In genomic region chr11:119318240-119319135, GRCh38 we compare ENCODE assay signal across 1 cellular context.
TF ChIP-seq lines count a peak whose summit lies in the region.

No MANE protein-coding gene starts in this region.

TF ChIP-seq in GM12878, 131 proteins besides CTCF, POLR2A, EP300 and RAD21 (continued from another document):
- TF ChIP-seq, protein P1, sequence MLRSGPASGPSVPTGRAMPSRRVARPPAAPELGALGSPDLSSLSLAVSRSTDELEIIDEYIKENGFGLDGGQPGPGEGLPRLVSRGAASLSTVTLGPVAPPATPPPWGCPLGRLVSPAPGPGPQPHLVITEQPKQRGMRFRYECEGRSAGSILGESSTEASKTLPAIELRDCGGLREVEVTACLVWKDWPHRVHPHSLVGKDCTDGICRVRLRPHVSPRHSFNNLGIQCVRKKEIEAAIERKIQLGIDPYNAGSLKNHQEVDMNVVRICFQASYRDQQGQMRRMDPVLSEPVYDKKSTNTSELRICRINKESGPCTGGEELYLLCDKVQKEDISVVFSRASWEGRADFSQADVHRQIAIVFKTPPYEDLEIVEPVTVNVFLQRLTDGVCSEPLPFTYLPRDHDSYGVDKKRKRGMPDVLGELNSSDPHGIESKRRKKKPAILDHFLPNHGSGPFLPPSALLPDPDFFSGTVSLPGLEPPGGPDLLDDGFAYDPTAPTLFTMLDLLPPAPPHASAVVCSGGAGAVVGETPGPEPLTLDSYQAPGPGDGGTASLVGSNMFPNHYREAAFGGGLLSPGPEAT (IDR thresholded peaks at IDR 0.05; ENCODE audit: low read depth): no peak
- TF ChIP-seq CBX3 (IDR thresholded peaks at IDR 0.05; ENCODE audit: borderline replicate concordance, low read depth): no peak
- TF ChIP-seq PKNOX1 (IDR thresholded peaks at IDR 0.05): peak; percentile 25; the same call in 1 of the 2 replicates
- TF ChIP-seq ZNF274 (IDR thresholded peaks at IDR 0.05; ENCODE audit: insufficient read depth, insufficient read length): no peak
- no peak for TF ChIP-seq TAF1 (IDR thresholded peaks at IDR 0.05; ENCODE audit: borderline replicate concordance, low read depth, low read length)
- no peak for TF ChIP-seq IRF5 (IDR thresholded peaks at IDR 0.05; ENCODE audit: borderline replicate concordance)
- no peak for TF ChIP-seq ESRRA (IDR thresholded peaks at IDR 0.05; ENCODE audit: low read length)
- TF ChIP-seq GATAD2B (conservative IDR thresholded peaks at IDR 0.05; ENCODE audit: low read depth): no peak
- no peak for TF ChIP-seq ATF2 (IDR thresholded peaks at IDR 0.05; ENCODE audit: low read length)
- TF ChIP-seq TCF3 (IDR thresholded peaks at IDR 0.05; ENCODE audit: borderline replicate concordance, insufficient read depth, low read depth, low read length): no peak
- TF ChIP-seq WRNIP1 (IDR thresholded peaks at IDR 0.05; ENCODE audit: borderline replicate concordance, low read depth, low read length): no peak
- no peak for TF ChIP-seq TBL1XR1 (IDR thresholded peaks at IDR 0.05; ENCODE audit: low read depth, low read length)
- TF ChIP-seq BCL11A (IDR thresholded peaks at IDR 0.05; ENCODE audit: low read depth, low read length): no peak
- TF ChIP-seq, protein P2, sequence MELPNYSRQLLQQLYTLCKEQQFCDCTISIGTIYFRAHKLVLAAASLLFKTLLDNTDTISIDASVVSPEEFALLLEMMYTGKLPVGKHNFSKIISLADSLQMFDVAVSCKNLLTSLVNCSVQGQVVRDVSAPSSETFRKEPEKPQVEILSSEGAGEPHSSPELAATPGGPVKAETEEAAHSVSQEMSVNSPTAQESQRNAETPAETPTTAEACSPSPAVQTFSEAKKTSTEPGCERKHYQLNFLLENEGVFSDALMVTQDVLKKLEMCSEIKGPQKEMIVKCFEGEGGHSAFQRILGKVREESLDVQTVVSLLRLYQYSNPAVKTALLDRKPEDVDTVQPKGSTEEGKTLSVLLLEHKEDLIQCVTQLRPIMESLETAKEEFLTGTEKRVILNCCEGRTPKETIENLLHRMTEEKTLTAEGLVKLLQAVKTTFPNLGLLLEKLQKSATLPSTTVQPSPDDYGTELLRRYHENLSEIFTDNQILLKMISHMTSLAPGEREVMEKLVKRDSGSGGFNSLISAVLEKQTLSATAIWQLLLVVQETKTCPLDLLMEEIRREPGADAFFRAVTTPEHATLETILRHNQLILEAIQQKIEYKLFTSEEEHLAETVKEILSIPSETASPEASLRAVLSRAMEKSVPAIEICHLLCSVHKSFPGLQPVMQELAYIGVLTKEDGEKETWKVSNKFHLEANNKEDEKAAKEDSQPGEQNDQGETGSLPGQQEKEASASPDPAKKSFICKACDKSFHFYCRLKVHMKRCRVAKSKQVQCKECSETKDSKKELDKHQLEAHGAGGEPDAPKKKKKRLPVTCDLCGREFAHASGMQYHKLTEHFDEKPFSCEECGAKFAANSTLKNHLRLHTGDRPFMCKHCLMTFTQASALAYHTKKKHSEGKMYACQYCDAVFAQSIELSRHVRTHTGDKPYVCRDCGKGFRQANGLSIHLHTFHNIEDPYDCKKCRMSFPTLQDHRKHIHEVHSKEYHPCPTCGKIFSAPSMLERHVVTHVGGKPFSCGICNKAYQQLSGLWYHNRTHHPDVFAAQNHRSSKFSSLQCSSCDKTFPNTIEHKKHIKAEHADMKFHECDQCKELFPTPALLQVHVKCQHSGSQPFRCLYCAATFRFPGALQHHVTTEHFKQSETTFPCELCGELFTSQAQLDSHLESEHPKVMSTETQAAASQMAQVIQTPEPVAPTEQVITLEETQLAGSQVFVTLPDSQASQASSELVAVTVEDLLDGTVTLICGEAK (IDR thresholded peaks at IDR 0.05; ENCODE audit: borderline replicate concordance): peak; percentile 53; the same call in 1 of the 2 replicates
- no peak for TF ChIP-seq MXI1 (IDR thresholded peaks at IDR 0.05; ENCODE audit: low read depth, low read length)
- TF ChIP-seq CHD1 (IDR thresholded peaks at IDR 0.05; ENCODE audit: low read depth, low read length): no peak
- no peak for TF ChIP-seq TCF7 (IDR thresholded peaks at IDR 0.05; ENCODE audit: borderline replicate concordance)
- TF ChIP-seq LARP7 (IDR thresholded peaks at IDR 0.05): 0 out of 2 replicates have a peak, but pooled peaks have one; percentile 33
- no peak; the same call in 1 of the 2 replicates for TF ChIP-seq NR2F1 (conservative IDR thresholded peaks at IDR 0.05)
- TF ChIP-seq, protein P3, sequence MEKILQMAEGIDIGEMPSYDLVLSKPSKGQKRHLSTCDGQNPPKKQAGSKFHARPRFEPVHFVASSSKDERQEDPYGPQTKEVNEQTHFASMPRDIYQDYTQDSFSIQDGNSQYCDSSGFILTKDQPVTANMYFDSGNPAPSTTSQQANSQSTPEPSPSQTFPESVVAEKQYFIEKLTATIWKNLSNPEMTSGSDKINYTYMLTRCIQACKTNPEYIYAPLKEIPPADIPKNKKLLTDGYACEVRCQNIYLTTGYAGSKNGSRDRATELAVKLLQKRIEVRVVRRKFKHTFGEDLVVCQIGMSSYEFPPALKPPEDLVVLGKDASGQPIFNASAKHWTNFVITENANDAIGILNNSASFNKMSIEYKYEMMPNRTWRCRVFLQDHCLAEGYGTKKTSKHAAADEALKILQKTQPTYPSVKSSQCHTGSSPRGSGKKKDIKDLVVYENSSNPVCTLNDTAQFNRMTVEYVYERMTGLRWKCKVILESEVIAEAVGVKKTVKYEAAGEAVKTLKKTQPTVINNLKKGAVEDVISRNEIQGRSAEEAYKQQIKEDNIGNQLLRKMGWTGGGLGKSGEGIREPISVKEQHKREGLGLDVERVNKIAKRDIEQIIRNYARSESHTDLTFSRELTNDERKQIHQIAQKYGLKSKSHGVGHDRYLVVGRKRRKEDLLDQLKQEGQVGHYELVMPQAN (conservative IDR thresholded peaks at IDR 0.05): no peak
- TF ChIP-seq CBFB (IDR thresholded peaks at IDR 0.05; ENCODE audit: low read depth): no peak; the same call in 1 of the 2 replicates
- TF ChIP-seq SMAD5 (IDR thresholded peaks at IDR 0.05; ENCODE audit: low read depth): no peak
- TF ChIP-seq, protein P4, sequence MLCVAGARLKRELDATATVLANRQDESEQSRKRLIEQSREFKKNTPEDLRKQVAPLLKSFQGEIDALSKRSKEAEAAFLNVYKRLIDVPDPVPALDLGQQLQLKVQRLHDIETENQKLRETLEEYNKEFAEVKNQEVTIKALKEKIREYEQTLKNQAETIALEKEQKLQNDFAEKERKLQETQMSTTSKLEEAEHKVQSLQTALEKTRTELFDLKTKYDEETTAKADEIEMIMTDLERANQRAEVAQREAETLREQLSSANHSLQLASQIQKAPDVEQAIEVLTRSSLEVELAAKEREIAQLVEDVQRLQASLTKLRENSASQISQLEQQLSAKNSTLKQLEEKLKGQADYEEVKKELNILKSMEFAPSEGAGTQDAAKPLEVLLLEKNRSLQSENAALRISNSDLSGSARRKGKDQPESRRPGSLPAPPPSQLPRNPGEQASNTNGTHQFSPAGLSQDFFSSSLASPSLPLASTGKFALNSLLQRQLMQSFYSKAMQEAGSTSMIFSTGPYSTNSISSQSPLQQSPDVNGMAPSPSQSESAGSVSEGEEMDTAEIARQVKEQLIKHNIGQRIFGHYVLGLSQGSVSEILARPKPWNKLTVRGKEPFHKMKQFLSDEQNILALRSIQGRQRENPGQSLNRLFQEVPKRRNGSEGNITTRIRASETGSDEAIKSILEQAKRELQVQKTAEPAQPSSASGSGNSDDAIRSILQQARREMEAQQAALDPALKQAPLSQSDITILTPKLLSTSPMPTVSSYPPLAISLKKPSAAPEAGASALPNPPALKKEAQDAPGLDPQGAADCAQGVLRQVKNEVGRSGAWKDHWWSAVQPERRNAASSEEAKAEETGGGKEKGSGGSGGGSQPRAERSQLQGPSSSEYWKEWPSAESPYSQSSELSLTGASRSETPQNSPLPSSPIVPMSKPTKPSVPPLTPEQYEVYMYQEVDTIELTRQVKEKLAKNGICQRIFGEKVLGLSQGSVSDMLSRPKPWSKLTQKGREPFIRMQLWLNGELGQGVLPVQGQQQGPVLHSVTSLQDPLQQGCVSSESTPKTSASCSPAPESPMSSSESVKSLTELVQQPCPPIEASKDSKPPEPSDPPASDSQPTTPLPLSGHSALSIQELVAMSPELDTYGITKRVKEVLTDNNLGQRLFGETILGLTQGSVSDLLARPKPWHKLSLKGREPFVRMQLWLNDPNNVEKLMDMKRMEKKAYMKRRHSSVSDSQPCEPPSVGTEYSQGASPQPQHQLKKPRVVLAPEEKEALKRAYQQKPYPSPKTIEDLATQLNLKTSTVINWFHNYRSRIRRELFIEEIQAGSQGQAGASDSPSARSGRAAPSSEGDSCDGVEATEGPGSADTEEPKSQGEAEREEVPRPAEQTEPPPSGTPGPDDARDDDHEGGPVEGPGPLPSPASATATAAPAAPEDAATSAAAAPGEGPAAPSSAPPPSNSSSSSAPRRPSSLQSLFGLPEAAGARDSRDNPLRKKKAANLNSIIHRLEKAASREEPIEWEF (IDR thresholded peaks at IDR 0.05; ENCODE audit: insufficient replicate concordance, low read depth, low read length): no peak
- TF ChIP-seq KDM1A (IDR thresholded peaks at IDR 0.05; ENCODE audit: borderline replicate concordance): no peak
- peak; percentile 58; the same call in 1 of the 2 replicates for TF ChIP-seq EED (IDR thresholded peaks at IDR 0.05; ENCODE audit: low read depth)
- no peak for TF ChIP-seq PML (IDR thresholded peaks at IDR 0.05; ENCODE audit: low read length)
- no peak for TF ChIP-seq ZNF217 (IDR thresholded peaks at IDR 0.05)
- no peak for TF ChIP-seq CEBPB (IDR thresholded peaks at IDR 0.05; ENCODE audit: borderline replicate concordance in 1 of 2, low read depth in 2 of 2, low read length in 2 of 2)
- TF ChIP-seq STAT3 (IDR thresholded peaks at IDR 0.05; ENCODE audit: low read depth, low read length): no peak
